Comparison of ENCODE assay signal across 18 cellular contexts in genomic region chr12:105928436-105928835, GRCh38.
DNase-seq lines count a peak whose midpoint lies in the region; ATAC-seq, FAIRE-seq and TF ChIP-seq lines count a peak whose summit lies in the region.
"Had no signal": no experiment of that assay in that cellular context is flagged by ENCODE, and none has a peak within 500 bp of the region (broad histone marks: within the 10 kb centered on the region; RNA-seq: fewer than 3 reads in every experiment).

No MANE protein-coding gene starts in this region.

- 27 to 54% (median 39%) methylated on average over 3 of the region's 3 CpGs for WGBS in stomach, 5 donors

- H3K4me3 Mint-ChIP-seq in activated T-helper 2 cell treated with anti-CD3 and anti-CD28 coated beads, Interferon-gamma antibody, Interleukin-2, Interleukin-4, amounts not matched to agents 10 μg/mL and 5 μg/mL and 100 μg/mL, durations not matched to agents 14 hours and 24 hours and 36 hours (ENCODE audit: low read depth), result no peak overlapping the region
- H3K4me3 Mint-ChIP-seq in CD4-positive, alpha-beta memory T cell, result no peak overlapping the region
- H3K4me3 Mint-ChIP-seq: activated naive CD8-positive, alpha-beta T cell; activated T-helper 1 cell treated with anti-CD3 and anti-CD28 coated beads, Interleukin-12 subunit alpha, Interleukin-12 subunit beta, Interleukin-2, Interleukin-4 antibody, amounts not matched to agents 30 ng/mL and 10 ng/mL and 1 ng/mL, durations not matched to agents 14 hours and 24 hours and 36 hours; T-cell had no signal

- H3K4me1 ChIP-seq in PC-3 (ENCODE audit: insufficient read depth, low read length) (peaks cover 2% of the 10 kb centered on the region), keratinocyte (ENCODE audit: control insufficient read depth, extremely low read depth, insufficient read depth, low read length) (peaks cover 32% of the 10 kb centered on the region), stomach (no peaks in the 10 kb centered on the region)
- no peaks in the 10 kb centered on the region for H3K4me1 ChIP-seq in CD4-positive, alpha-beta memory T cell (ENCODE audit: insufficient read depth, low read length)

- TF ChIP-seq EP300 in stomach (IDR thresholded peaks at IDR 0.05), result no peak

- ATAC-seq in PC-3, result no peak
- no peak for ATAC-seq in HG02970 (IDR thresholded peaks at IDR 0.05; ENCODE audit: low FRiP score, unreplicated experiment)
- ATAC-seq: heart left ventricle, left ventricle myocardium superior, T-cell had no signal

- TF ChIP-seq POLR2A in stomach (IDR thresholded peaks at IDR 0.05), result no peak

- H3K36me3 ChIP-seq in PC-3 (ENCODE audit: low read depth, low read length) (no peaks in the 10 kb centered on the region), keratinocyte (ENCODE audit: control insufficient read depth in 2 of 2, extremely low read depth in 1 of 2, insufficient read depth in 2 of 2, low read length in 2 of 2) (no peaks in the 10 kb centered on the region), stomach (no peaks in the 10 kb centered on the region)
- H3K36me3 ChIP-seq in CD4-positive, alpha-beta memory T cell (ENCODE audit: insufficient read depth, low read length), result no peaks in the 10 kb centered on the region
- H3K36me3 ChIP-seq: heart left ventricle had no signal

- no peaks in the 10 kb centered on the region for H4K20me1 ChIP-seq in PC-3 (ENCODE audit: low read length)
- no peaks in the 10 kb centered on the region for H4K20me1 ChIP-seq in keratinocyte (ENCODE audit: control insufficient read depth, extremely low read depth, insufficient read depth, low read length)

- peaks cover 5% of the 10 kb centered on the region for H3K27me3 Mint-ChIP-seq in activated T-helper 2 cell treated with anti-CD3 and anti-CD28 coated beads, Interferon-gamma antibody, Interleukin-2, Interleukin-4, amounts not matched to agents 10 μg/mL and 5 μg/mL and 100 μg/mL, durations not matched to agents 14 hours and 24 hours and 36 hours (ENCODE audit: low read depth)
- H3K27me3 Mint-ChIP-seq in CD4-positive, alpha-beta memory T cell, result peaks cover 0 to 1% of the 10 kb centered on the region in 2 donors
- H3K27me3 Mint-ChIP-seq: activated naive CD8-positive, alpha-beta T cell had no signal

- CTCF ChIA-PET in PC-3 (lab: Charles Lee), result no interaction called here
- CTCF ChIA-PET in CD4-positive, alpha-beta memory T cell (lab: Charles Lee; ENCODE audit: partially characterized antibody), result no interaction called here

- no peaks in the 10 kb centered on the region for H3K9me1 ChIP-seq in keratinocyte (ENCODE audit: control insufficient read depth, extremely low read depth, insufficient read depth, low read length)

- no peaks in the 10 kb centered on the region for H3K9me2 ChIP-seq in PC-3 (replicated peaks; ENCODE audit: low read length)

- DNase-seq in HT-29 (ENCODE audit: low spot score) (peak; percentile 28), PC-3 (peak; percentile 26), keratinocyte (ENCODE audit: low read depth, low spot score) (peak; percentile 66), stomach (peak; percentile 45)
- no peak for DNase-seq in activated T-helper 2 cell treated with anti-CD3 and anti-CD28 coated beads, Interferon-gamma antibody, Interleukin-2, Interleukin-4, amounts not matched to agents 10 μg/mL and 5 μg/mL and 100 μg/mL, durations not matched to agents 14 hours and 24 hours and 36 hours (ENCODE audit: low spot score)
- no peak for DNase-seq in CD4-positive, alpha-beta memory T cell
- DNase-seq: activated CD4-positive, alpha-beta T cell treated with anti-CD3 and anti-CD28 coated beads for 48 hours; DMS79; heart left ventricle; left ventricle myocardium superior; NCI-H774; SIG-M5; stimulated activated CD4-positive, alpha-beta T cell treated with anti-CD3 and anti-CD28 coated beads, Interleukin-12 subunit alpha, Interleukin-12 subunit beta, amount 100 ng/mL, for 4 hours; T-cell had no signal

- H3K4me2 ChIP-seq in PC-3 (ENCODE audit: low read length) (no peak overlapping the region), keratinocyte (ENCODE audit: control insufficient read depth, extremely low read depth, insufficient read depth, low read depth, low read length) (peak overlapping the region; percentile 15)
- H3K4me2 ChIP-seq: KMS-11 had no signal

- no peaks in the 10 kb centered on the region for H3K9me3 ChIP-seq in PC-3 (ENCODE audit: low read length)
- H3K9me3 ChIP-seq in keratinocyte (ENCODE audit: control insufficient read depth, low read depth, low read length), result peaks cover 2% of the 10 kb centered on the region
- no peaks in the 10 kb centered on the region for H3K9me3 ChIP-seq in stomach
- no peaks in the 10 kb centered on the region for H3K9me3 ChIP-seq in CD4-positive, alpha-beta memory T cell (ENCODE audit: control insufficient read depth in 1 of 2, low read length in 2 of 2)
- H3K9me3 ChIP-seq: heart left ventricle had no signal

- H3K79me2 ChIP-seq in PC-3 (ENCODE audit: low read length) (no peaks in the 10 kb centered on the region), keratinocyte (ENCODE audit: control insufficient read depth, insufficient read depth, low read length) (no peaks in the 10 kb centered on the region)

- H2AFZ ChIP-seq in PC-3 (ENCODE audit: low read length) (no peak overlapping the region), keratinocyte (ENCODE audit: control insufficient read depth, low read length) (peak overlapping the region; percentile 20)

- no peak for TF ChIP-seq CTCF in PC-3 (conservative IDR thresholded peaks at IDR 0.05; ENCODE audit: low read depth, low read length)
- TF ChIP-seq CTCF in keratinocyte (optimal IDR thresholded peaks at IDR 0.05 in 1 of 3, IDR thresholded peaks at IDR 0.05 in 1 of 3, conservative IDR thresholded peaks at IDR 0.05 in 1 of 3; ENCODE audit: extremely low read depth in 1 of 3, insufficient read depth in 2 of 3, low read length in 3 of 3), result no peak
- no peak for TF ChIP-seq CTCF in stomach (IDR thresholded peaks at IDR 0.05)

- FAIRE-seq in keratinocyte (lab: Jason Lieb, UNC), result peak; percentile 99

- POLR2A ChIA-PET in PC-3 (lab: Charles Lee; ENCODE audit: unreplicated experiment), result no interaction called here
- POLR2A ChIA-PET in CD4-positive, alpha-beta memory T cell (lab: Charles Lee; ENCODE audit: partially characterized antibody), result no interaction called here

- H3K9me3 Mint-ChIP-seq in activated T-helper 2 cell treated with anti-CD3 and anti-CD28 coated beads, Interferon-gamma antibody, Interleukin-2, Interleukin-4, amounts not matched to agents 10 μg/mL and 5 μg/mL and 100 μg/mL, durations not matched to agents 14 hours and 24 hours and 36 hours, result no peaks in the 10 kb centered on the region
- peaks cover 0 to 7% (median 2%) of the 10 kb centered on the region in 8 donors for H3K9me3 Mint-ChIP-seq in CD4-positive, alpha-beta memory T cell
- H3K9me3 Mint-ChIP-seq: activated T-helper 1 cell treated with anti-CD3 and anti-CD28 coated beads, Interleukin-12 subunit alpha, Interleukin-12 subunit beta, Interleukin-2, Interleukin-4 antibody, amounts not matched to agents 30 ng/mL and 10 ng/mL and 1 ng/mL, durations not matched to agents 14 hours and 24 hours and 36 hours had no signal

- H3K9ac ChIP-seq in PC-3 (ENCODE audit: low read length), result no peak overlapping the region
- no peak overlapping the region for H3K9ac ChIP-seq in keratinocyte (ENCODE audit: control insufficient read depth, extremely low read depth, insufficient read depth, low read length)
- H3K9ac ChIP-seq: KMS-11 had no signal

- no TSS peak for BruUV-seq in PC-3 (replicated peaks; lab: Mats Ljungman, UMichigan)

- no peaks in the 10 kb centered on the region for H3K27me3 ChIP-seq in PC-3 (ENCODE audit: low read length)
- H3K27me3 ChIP-seq in keratinocyte (ENCODE audit: control insufficient read depth, extremely low read depth, insufficient read depth, low read length), result no peaks in the 10 kb centered on the region
- no peaks in the 10 kb centered on the region for H3K27me3 ChIP-seq in stomach
- H3K27me3 ChIP-seq in CD4-positive, alpha-beta memory T cell (ENCODE audit: insufficient read depth, low read length), result no peaks in the 10 kb centered on the region
- H3K27me3 ChIP-seq: heart left ventricle had no signal

- dilution Hi-C loops in keratinocyte (cut with MboI; ENCODE audit: extremely low pct_ligation_motif_present, low sequenced_read_pairs), result no loop called here

- no peaks in the 10 kb centered on the region for H3K36me3 Mint-ChIP-seq in activated T-helper 2 cell treated with anti-CD3 and anti-CD28 coated beads, Interferon-gamma antibody, Interleukin-2, Interleukin-4, amounts not matched to agents 10 μg/mL and 5 μg/mL and 100 μg/mL, durations not matched to agents 14 hours and 24 hours and 36 hours (ENCODE audit: low read depth)
- no peaks in the 10 kb centered on the region for H3K36me3 Mint-ChIP-seq in CD4-positive, alpha-beta memory T cell
- H3K36me3 Mint-ChIP-seq: activated naive CD8-positive, alpha-beta T cell; T-cell had no signal

- H3K4me3 ChIP-seq in PC-3 (ENCODE audit: low read length), result no peak overlapping the region
- no peak overlapping the region for H3K4me3 ChIP-seq in keratinocyte (ENCODE audit: control insufficient read depth in 2 of 3, extremely low read depth in 1 of 3, insufficient read depth in 2 of 3, low read depth in 1 of 3, low read length in 3 of 3)
- H3K4me3 ChIP-seq in stomach, result no peak overlapping the region
- no peak overlapping the region for H3K4me3 ChIP-seq in CD4-positive, alpha-beta memory T cell (ENCODE audit: low read length in 2 of 2)
- H3K4me3 ChIP-seq: heart left ventricle had no signal

- no peak overlapping the region for H3K27ac Mint-ChIP-seq in activated T-helper 2 cell treated with anti-CD3 and anti-CD28 coated beads, Interferon-gamma antibody, Interleukin-2, Interleukin-4, amounts not matched to agents 10 μg/mL and 5 μg/mL and 100 μg/mL, durations not matched to agents 14 hours and 24 hours and 36 hours
- H3K27ac Mint-ChIP-seq in CD4-positive, alpha-beta memory T cell, result no peak overlapping the region
- H3K27ac Mint-ChIP-seq: activated naive CD8-positive, alpha-beta T cell; activated T-helper 1 cell treated with anti-CD3 and anti-CD28 coated beads, Interleukin-12 subunit alpha, Interleukin-12 subunit beta, Interleukin-2, Interleukin-4 antibody, amounts not matched to agents 30 ng/mL and 10 ng/mL and 1 ng/mL, durations not matched to agents 14 hours and 24 hours and 36 hours; T-cell had no signal

- H3K27ac ChIP-seq in PC-3 (ENCODE audit: low read length) (no peak overlapping the region), keratinocyte (ENCODE audit: control insufficient read depth, insufficient read depth, low read length) (peak overlapping the region; percentile 32), stomach (no peak overlapping the region)
- H3K27ac ChIP-seq in CD4-positive, alpha-beta memory T cell (ENCODE audit: low read depth, low read length), result no peak overlapping the region
- H3K27ac ChIP-seq: heart left ventricle, KMS-11 had no signal

- no peaks in the 10 kb centered on the region for H3F3A ChIP-seq in PC-3 (ENCODE audit: low read length, unreplicated experiment)

- intact Hi-C loops in PC-3 (cut with micrococcal nuclease), result no loop called here
- intact Hi-C loops in stomach (cut with DNase I; ENCODE audit: low total_unique reads), result no loop called here
- intact Hi-C loops in activated T-helper 2 cell treated with anti-CD3 and anti-CD28 coated beads, Interferon-gamma antibody, Interleukin-2, Interleukin-4, amounts not matched to agents 10 μg/mL and 5 μg/mL and 100 μg/mL, durations not matched to agents 14 hours and 24 hours and 36 hours (cut with micrococcal nuclease), result no loop called here
- intact Hi-C loops in CD4-positive, alpha-beta memory T cell (cut with micrococcal nuclease), result no loop called here

- H3K4me1 Mint-ChIP-seq in activated T-helper 2 cell treated with anti-CD3 and anti-CD28 coated beads, Interferon-gamma antibody, Interleukin-2, Interleukin-4, amounts not matched to agents 10 μg/mL and 5 μg/mL and 100 μg/mL, durations not matched to agents 14 hours and 24 hours and 36 hours (ENCODE audit: low read depth), result peaks cover 5% of the 10 kb centered on the region
- H3K4me1 Mint-ChIP-seq in CD4-positive, alpha-beta memory T cell, result no peaks in the 10 kb centered on the region
- H3K4me1 Mint-ChIP-seq: T-cell had no signal

Comparison
In these comparisons a context has a peak if more than half of its experiments do, and no peak if none do; other contexts are left out.
1. DNase-seq: peak in HT-29 (single experiment), PC-3 (single experiment), keratinocyte (single experiment) and stomach (single experiment); none in activated T-helper 2 cell treated with anti-CD3 and anti-CD28 coated beads, Interferon-gamma antibody, Interleukin-2, Interleukin-4, amounts not matched to agents 10 μg/mL and 5 μg/mL and 100 μg/mL, durations not matched to agents 14 hours and 24 hours and 36 hours (single experiment) and CD4-positive, alpha-beta memory T cell (0 of 5).